In the genomic region with DNA sequence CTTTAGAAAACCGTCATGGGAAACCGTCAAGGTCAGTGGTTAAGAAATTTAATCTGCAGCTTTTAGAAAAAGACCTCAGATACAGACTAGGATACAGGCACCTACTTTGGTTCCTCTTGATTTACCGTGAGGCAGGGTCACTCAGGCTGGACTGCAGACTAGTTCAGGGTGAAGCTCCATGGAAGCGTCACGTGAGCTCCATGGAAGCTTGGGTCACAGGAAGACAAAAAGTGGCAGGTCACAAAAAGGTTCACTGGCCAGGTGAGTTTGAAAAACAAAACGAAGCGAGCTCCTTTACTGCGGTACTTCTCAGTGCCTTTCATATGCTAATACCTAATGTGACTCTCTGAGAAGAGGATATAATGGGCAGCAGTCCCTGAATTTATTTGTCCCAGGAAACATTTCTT, we compare ENCODE assay signal across 1 cellular context.
TF ChIP-seq lines count a peak whose summit lies in the region.

No MANE protein-coding gene starts in this region.

TF ChIP-seq in K562, 482 proteins besides CTCF, POLR2A, EP300 and RAD21:
- no peak for TF ChIP-seq NCOA1 (IDR thresholded peaks at IDR 0.05; ENCODE audit: low read depth)
- TF ChIP-seq ZNF239 (CRISPR knock-in tag; IDR thresholded peaks at IDR 0.05) = peak; percentile 74
